In the genomic region with DNA sequence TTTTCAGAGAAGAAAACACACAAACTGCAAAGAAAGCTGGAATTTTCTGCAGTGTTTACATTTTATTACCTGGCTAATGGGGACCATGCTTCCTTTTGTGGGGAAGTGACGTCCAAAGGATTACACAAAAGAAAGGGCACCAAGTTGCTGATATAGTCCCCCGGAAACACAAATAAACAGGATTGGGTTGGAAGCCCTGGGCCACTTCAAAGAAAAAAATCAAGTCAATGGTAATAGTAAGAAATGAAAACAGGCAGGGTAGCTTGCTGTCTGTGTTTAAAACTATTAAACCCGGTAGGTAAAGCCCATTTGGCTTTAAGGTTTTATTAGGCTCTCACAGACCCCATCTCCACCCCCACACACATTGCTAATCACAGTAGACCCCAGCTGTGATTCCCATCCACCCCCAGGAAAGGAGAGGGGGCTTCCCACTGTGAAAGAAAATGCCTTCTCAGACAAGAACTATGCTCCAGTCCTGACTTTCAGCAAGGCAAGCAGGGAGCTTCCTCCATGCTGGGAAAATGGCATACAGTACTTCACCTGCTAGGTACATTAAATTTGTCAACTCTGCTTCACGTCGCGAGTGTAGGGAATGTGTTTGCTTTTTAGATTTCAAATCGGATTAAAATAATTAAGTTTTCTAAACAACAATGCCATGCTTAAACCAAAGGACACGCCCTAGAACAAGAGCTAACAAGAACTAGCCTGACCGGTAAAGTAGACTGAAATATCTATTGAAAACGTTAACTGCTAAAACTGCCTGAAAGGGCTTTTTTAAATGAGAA, we compare ENCODE assay signal across 9 cellular contexts. TPM values are rescaled to one million over a fixed set of nuclear protein-coding genes. Genes with fewer than 3 reads are reported as not detected.
DNase-seq lines count a peak whose midpoint lies in the region; ATAC-seq, FAIRE-seq and TF ChIP-seq lines count a peak whose summit lies in the region.
"Had no signal": no experiment of that assay in that cellular context is flagged by ENCODE, and none has a peak within 500 bp of the region (broad histone marks: within the 10 kb centered on the region; RNA-seq: fewer than 3 reads in every experiment).

No MANE protein-coding gene starts in this region.

- H3K36me3 Mint-ChIP-seq in activated naive CD8-positive, alpha-beta T cell: no peaks in the 10 kb centered on the region

- ATAC-seq in thoracic aorta (ENCODE audit: insufficient number of reproducible peaks, low FRiP score, low read depth): no peak
- no peak for ATAC-seq in HG03045 (IDR thresholded peaks at IDR 0.05; ENCODE audit: unreplicated experiment)

- peak; percentile 13 for DNase-seq in HT1080 (ENCODE audit: low read depth)
- DNase-seq in iPS-NIHi7 (ENCODE audit: extremely low spot score): peak; percentile 70
- no peak for DNase-seq in thoracic aorta (ENCODE audit: low spot score)
- no peak for DNase-seq in NCI-H446 treated with DMSO at 0.1 percent for 48 hours (lab: John Stamatoyannopoulos, UW)
- DNase-seq in GM12891 (ENCODE audit: insufficient read length, low spot score): no peak

- peak overlapping the region; percentile 86 for H3K4me3 ChIP-seq in thoracic aorta

- no peak overlapping the region for H3K27ac ChIP-seq in thoracic aorta

- H3K27ac Mint-ChIP-seq in activated naive CD8-positive, alpha-beta T cell: peak overlapping the region; percentile 22

- H3K36me3 ChIP-seq in thoracic aorta: no peaks in the 10 kb centered on the region

- H3K4me1 Mint-ChIP-seq in activated naive CD8-positive, alpha-beta T cell (ENCODE audit: low read depth): peaks cover 17% of the 10 kb centered on the region

- FAIRE-seq in A204.1 (lab: Jason Lieb, UNC) (peak; percentile 99), GM12891 (lab: Jason Lieb, UNC) (no peak)

- no peak for TF ChIP-seq POLR2A in GM12891 (IDR thresholded peaks at IDR 0.05; ENCODE audit: low read depth, low read length)

- TF ChIP-seq CTCF in thoracic aorta (IDR thresholded peaks at IDR 0.05): no peak

- H3K27me3 Mint-ChIP-seq in activated naive CD8-positive, alpha-beta T cell: peaks cover 26% of the 10 kb centered on the region

- H3K27me3 ChIP-seq in thoracic aorta (replicated peaks; ENCODE audit: insufficient read depth): no peaks in the 10 kb centered on the region

- H3K9me3 ChIP-seq in thoracic aorta: no peaks in the 10 kb centered on the region

- peak overlapping the region; percentile 87 for H3K4me3 Mint-ChIP-seq in activated naive CD8-positive, alpha-beta T cell

- H3K4me1 ChIP-seq in thoracic aorta (ENCODE audit: control insufficient read depth in 1 of 2, low read depth in 2 of 2): peaks cover 13 to 34% of the 10 kb centered on the region in 2 donors

- H3K9me3 Mint-ChIP-seq in activated naive CD8-positive, alpha-beta T cell (ENCODE audit: low read depth): no peaks in the 10 kb centered on the region
- H3K9me3 Mint-ChIP-seq: dendritic cell treated with granulocyte-macrophage colony-stimulating factor and Interleukin-4, amounts not matched to agents 40 ng/mL and 50 ng/mL, for 4 days had no signal

TF ChIP-seq in GM12891, 5 proteins besides CTCF, POLR2A, EP300 and RAD21:
- TF ChIP-seq TAF1 (IDR thresholded peaks at IDR 0.05; ENCODE audit: low read depth, low read length) (no peak), POU2F2 (IDR thresholded peaks at IDR 0.05; ENCODE audit: low read depth, low read length) (no peak)
TF ChIP-seq in GM12891: peak in this region for 0.

RNA-seq across cellular contexts. Expression of a gene that starts 1.1 kb away (rescaled TPM):
- total RNA-seq in HT1080 (2014; rRNA removed; shearing (Covaris generic)): 39.9 and 60.2 TPM in 2 replicates
- 88.2 and 102 TPM in 2 replicates for polyA plus RNA-seq in HT1080 (2015; cell fraction: cytosol; rRNA removed)
- polyA plus RNA-seq in HT1080 (2015; cell fraction: nucleus; rRNA removed): 44.3 and 51.5 TPM in 2 replicates
- 10 to 100 TPM; 21.1 to 23.7 TPM for total RNA-seq in thoracic aorta
- 2.1 TPM for polyA plus RNA-seq in GM12891 (2012; ENCODE audit: low read depth, missing spikeins)

RNA-seq across cellular contexts. Expression of a gene that starts 55.7 kb away (rescaled TPM):
- 4.1 and 4.5 TPM in 2 replicates for total RNA-seq in HT1080 (2014; rRNA removed; shearing (Covaris generic))
- 2.9 and 4.1 TPM in 2 replicates for polyA plus RNA-seq in HT1080 (2015; cell fraction: cytosol; rRNA removed)
- 5.1 and 5.7 TPM in 2 replicates for polyA plus RNA-seq in HT1080 (2015; cell fraction: nucleus; rRNA removed)
- 1 to 10 TPM; 1.1 to 1.4 TPM for total RNA-seq in thoracic aorta
- 0.06 TPM for polyA plus RNA-seq in GM12891 (2012; ENCODE audit: low read depth, missing spikeins)

Comparison
In these comparisons a context has a peak if more than half of its experiments do, and no peak if none do; other contexts are left out.
1. DNase-seq: peak in HT1080 (single experiment) and iPS-NIHi7 (single experiment); none in thoracic aorta (single experiment), NCI-H446 treated with DMSO at 0.1 percent for 48 hours (single experiment) and GM12891 (single experiment).